In the genomic region with DNA sequence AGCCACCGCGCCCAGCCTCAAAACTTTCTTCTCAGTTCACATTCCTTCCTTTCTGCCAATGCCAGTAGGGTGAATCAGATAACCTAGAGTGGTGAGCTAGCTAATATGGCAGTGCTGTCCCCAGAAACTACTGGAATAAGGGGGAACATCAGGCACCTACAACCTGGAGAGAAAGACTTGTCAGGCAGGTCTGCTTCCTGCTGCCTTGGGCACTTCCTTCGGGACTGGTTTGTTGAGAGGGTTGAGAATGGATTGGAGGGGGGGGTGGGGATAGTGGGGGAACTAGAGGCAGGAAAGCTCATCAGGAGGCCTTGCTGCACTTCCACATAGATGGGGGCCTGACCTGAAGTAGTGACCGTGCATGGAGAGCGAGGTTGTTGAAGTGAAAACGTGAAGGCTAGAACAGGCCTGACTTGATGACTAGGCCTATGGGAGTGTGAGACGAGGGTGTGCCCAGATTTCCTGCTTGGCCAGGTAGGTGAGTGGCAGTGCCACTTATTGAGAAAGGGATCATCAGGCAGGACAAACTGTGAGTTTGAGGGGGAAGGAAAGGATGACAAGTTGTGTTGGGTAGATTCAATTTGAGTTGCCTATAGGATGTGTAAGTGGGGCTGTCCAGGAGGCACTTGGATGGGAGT, we compare ENCODE assay signal across 1 cellular context.
TF ChIP-seq lines count a peak whose summit lies in the region.

No MANE protein-coding gene starts in this region.

TF ChIP-seq in K562, 482 proteins besides CTCF, POLR2A, EP300 and RAD21 (continued from another document):
- TF ChIP-seq POLR2AphosphoS2 (IDR thresholded peaks at IDR 0.05; ENCODE audit: low read length) (no peak), JUND (IDR thresholded peaks at IDR 0.05; ENCODE audit: borderline replicate concordance, low read depth, low read length) (no peak), JUND (tag; IDR thresholded peaks at IDR 0.05; ENCODE audit: borderline replicate concordance, low read depth, low read length) (no peak)
- TF ChIP-seq, protein P1, sequence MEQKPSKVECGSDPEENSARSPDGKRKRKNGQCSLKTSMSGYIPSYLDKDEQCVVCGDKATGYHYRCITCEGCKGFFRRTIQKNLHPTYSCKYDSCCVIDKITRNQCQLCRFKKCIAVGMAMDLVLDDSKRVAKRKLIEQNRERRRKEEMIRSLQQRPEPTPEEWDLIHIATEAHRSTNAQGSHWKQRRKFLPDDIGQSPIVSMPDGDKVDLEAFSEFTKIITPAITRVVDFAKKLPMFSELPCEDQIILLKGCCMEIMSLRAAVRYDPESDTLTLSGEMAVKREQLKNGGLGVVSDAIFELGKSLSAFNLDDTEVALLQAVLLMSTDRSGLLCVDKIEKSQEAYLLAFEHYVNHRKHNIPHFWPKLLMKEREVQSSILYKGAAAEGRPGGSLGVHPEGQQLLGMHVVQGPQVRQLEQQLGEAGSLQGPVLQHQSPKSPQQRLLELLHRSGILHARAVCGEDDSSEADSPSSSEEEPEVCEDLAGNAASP (IDR thresholded peaks at IDR 0.05): no peak
- TF ChIP-seq, protein P2, sequence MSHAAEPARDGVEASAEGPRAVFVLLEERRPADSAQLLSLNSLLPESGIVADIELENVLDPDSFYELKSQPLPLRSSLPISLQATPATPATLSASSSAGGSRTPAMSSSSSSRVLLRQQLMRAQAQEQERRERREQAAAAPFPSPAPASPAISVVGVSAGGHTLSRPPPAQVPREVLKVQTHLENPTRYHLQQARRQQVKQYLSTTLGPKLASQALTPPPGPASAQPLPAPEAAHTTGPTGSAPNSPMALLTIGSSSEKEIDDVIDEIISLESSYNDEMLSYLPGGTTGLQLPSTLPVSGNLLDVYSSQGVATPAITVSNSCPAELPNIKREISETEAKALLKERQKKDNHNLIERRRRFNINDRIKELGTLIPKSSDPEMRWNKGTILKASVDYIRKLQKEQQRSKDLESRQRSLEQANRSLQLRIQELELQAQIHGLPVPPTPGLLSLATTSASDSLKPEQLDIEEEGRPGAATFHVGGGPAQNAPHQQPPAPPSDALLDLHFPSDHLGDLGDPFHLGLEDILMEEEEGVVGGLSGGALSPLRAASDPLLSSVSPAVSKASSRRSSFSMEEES (CRISPR knock-in tag; IDR thresholded peaks at IDR 0.05): no peak
- TF ChIP-seq, protein P3, sequence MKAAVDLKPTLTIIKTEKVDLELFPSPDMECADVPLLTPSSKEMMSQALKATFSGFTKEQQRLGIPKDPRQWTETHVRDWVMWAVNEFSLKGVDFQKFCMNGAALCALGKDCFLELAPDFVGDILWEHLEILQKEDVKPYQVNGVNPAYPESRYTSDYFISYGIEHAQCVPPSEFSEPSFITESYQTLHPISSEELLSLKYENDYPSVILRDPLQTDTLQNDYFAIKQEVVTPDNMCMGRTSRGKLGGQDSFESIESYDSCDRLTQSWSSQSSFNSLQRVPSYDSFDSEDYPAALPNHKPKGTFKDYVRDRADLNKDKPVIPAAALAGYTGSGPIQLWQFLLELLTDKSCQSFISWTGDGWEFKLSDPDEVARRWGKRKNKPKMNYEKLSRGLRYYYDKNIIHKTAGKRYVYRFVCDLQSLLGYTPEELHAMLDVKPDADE (conservative IDR thresholded peaks at IDR 0.05; ENCODE audit: control insufficient read depth, low read depth, low read length): no peak
